Comparison of ENCODE assay signal across 1 cellular context in the genomic region with DNA sequence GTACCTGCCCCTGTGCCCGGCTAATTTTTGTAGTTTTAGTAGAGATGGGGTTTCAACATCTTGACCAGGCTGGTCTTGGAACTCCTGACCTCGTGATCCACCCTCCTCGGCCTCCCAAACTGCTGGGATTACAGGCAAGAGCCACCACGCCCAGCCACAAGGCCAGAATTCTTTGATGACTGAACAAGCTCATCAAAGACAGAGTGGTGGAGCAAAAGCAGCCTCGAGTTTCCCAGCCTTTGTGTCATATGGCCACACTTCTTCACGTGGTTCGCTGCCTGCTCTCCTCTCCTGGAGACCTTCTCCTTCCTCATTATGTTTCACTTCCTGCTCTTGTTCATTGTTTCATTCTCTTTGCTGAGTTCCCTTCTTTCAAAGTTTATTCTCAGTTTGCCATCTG.
TF ChIP-seq lines count a peak whose summit lies in the region.

No MANE protein-coding gene starts in this region.

TF ChIP-seq in endothelial cell of umbilical vein, 7 proteins besides CTCF, POLR2A, EP300 and RAD21:
- TF ChIP-seq MYC (IDR thresholded peaks at IDR 0.05; ENCODE audit: low read depth, low read length) (no peak), JUN (IDR thresholded peaks at IDR 0.05; ENCODE audit: borderline replicate concordance, insufficient read depth, insufficient read length, low read depth) (no peak), EZH2 (IDR thresholded peaks at IDR 0.05; ENCODE audit: borderline replicate concordance, low read depth, low read length, severe bottlenecking) (no peak), POLR2AphosphoS5 (IDR thresholded peaks at IDR 0.05; ENCODE audit: insufficient read depth, low read depth, low read length) (no peak), FOS (IDR thresholded peaks at IDR 0.05; ENCODE audit: borderline replicate concordance, insufficient read depth, low read length) (no peak), GATA2 (IDR thresholded peaks at IDR 0.05; ENCODE audit: insufficient read depth, insufficient read length, low read depth, low read length) (no peak)
- TF ChIP-seq, protein P1, sequence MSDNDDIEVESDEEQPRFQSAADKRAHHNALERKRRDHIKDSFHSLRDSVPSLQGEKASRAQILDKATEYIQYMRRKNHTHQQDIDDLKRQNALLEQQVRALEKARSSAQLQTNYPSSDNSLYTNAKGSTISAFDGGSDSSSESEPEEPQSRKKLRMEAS (IDR thresholded peaks at IDR 0.05; ENCODE audit: insufficient read depth, insufficient read length) = no peak
